10 cellular contexts compared by ENCODE assay signal in genomic region chr1:232084584-232085223, GRCh38.
DNase-seq lines count a peak whose midpoint lies in the region; ATAC-seq and TF ChIP-seq lines count a peak whose summit lies in the region.
"Had no signal": no experiment of that assay in that cellular context is flagged by ENCODE, and none has a peak within 500 bp of the region (broad histone marks: within the 10 kb centered on the region; RNA-seq: fewer than 3 reads in every experiment).

No MANE protein-coding gene starts in this region.

- no peak for TF ChIP-seq CTCF in foreskin fibroblast (IDR thresholded peaks at IDR 0.05; ENCODE audit: low read depth, low read length)
- TF ChIP-seq CTCF in coronary artery (IDR thresholded peaks at IDR 0.05) = no peak

- DNase-seq in HT1080 (ENCODE audit: low read depth) (peak; percentile 8), SW480 (ENCODE audit: low spot score) (peak; percentile 25), foreskin fibroblast (peak; percentile 1 to 17), neuronal stem cell (ENCODE audit: low spot score) (peak; percentile 17), coronary artery (ENCODE audit: low spot score) (no peak), retina (no peak)
- DNase-seq in stimulated activated CD4-positive, alpha-beta T cell treated with anti-CD3 and anti-CD28 coated beads, Interleukin-2, amount 100 ng/mL, for 24 hours = no peak
- DNase-seq: foreskin melanocyte, NCI-H446 had no signal

- no peak for ATAC-seq in GM19452 (IDR thresholded peaks at IDR 0.05; ENCODE audit: unreplicated experiment)

- H3K4ac ChIP-seq in neuronal stem cell (ENCODE audit: low read length) = no peak overlapping the region

- no peak overlapping the region for H2BK120ac ChIP-seq in neuronal stem cell (ENCODE audit: low read depth, low read length)

- H2AK5ac ChIP-seq in neuronal stem cell (ENCODE audit: low read depth, low read length) = no peak overlapping the region

- no peaks in the 10 kb centered on the region for H3K27me3 ChIP-seq in neuronal stem cell (ENCODE audit: control insufficient read depth in 3 of 3, insufficient read depth in 3 of 3, low read depth in 1 of 3, low read length in 3 of 3)

- H3K27ac ChIP-seq in neuronal stem cell (replicated peaks; ENCODE audit: low read length) (no peak overlapping the region), coronary artery (no peak overlapping the region)

- H3K4me2 ChIP-seq in neuronal stem cell (ENCODE audit: insufficient read depth, low read length, poor library complexity, severe bottlenecking) = no peak overlapping the region

- H2AFZ ChIP-seq in neuronal stem cell (ENCODE audit: low read length) = peak overlapping the region; percentile 2

- no peak overlapping the region for H3K23ac ChIP-seq in neuronal stem cell (ENCODE audit: low read depth, low read length, poor library complexity)

- no peak overlapping the region for H3K18ac ChIP-seq in neuronal stem cell (ENCODE audit: low read length)

- H2BK12ac ChIP-seq in neuronal stem cell (ENCODE audit: low read length) = no peak overlapping the region

- WGBS in neuronal stem cell (ENCODE audit: extremely low coverage in 2 of 2, insufficient read length in 2 of 2, insufficient replicate concordance in 1 of 2), 2 donors = no CpG with 5 or more reads among the region's 6 CpGs

- H3K36me3 ChIP-seq in neuronal stem cell (replicated peaks in 1 of 2; ENCODE audit: control insufficient read depth in 2 of 2, insufficient read depth in 2 of 2, low read length in 2 of 2) = no peaks in the 10 kb centered on the region

- no peak overlapping the region for H4K8ac ChIP-seq in neuronal stem cell (ENCODE audit: low read depth, low read length)

- no peak overlapping the region for H3K4me3 ChIP-seq in foreskin fibroblast (ENCODE audit: low read depth in 1 of 2, low read length in 2 of 2)
- no peak overlapping the region for H3K4me3 ChIP-seq in neuronal stem cell (ENCODE audit: low read length in 2 of 2)
- no peak overlapping the region for H3K4me3 ChIP-seq in coronary artery

- H3K14ac ChIP-seq in neuronal stem cell (ENCODE audit: low read length) = no peak overlapping the region

- no peak overlapping the region for H2BK5ac ChIP-seq in neuronal stem cell (ENCODE audit: low read length)

- no peaks in the 10 kb centered on the region for H3K9me3 ChIP-seq in neuronal stem cell (replicated peaks in 1 of 2; ENCODE audit: control insufficient read depth in 2 of 2, insufficient read depth in 1 of 2, low read depth in 1 of 2, low read length in 2 of 2)

- H3K4me1 ChIP-seq in neuronal stem cell (ENCODE audit: control insufficient read depth in 2 of 2, insufficient read depth in 1 of 2, low read depth in 1 of 2, low read length in 2 of 2) = peaks cover 0 to 3% of the 10 kb centered on the region in 2 donors

- H3K9ac ChIP-seq in neuronal stem cell (ENCODE audit: low read depth, low read length, poor library complexity) = no peak overlapping the region

- H4K91ac ChIP-seq in neuronal stem cell (ENCODE audit: low read depth, low read length, poor library complexity) = no peak overlapping the region

- no peak overlapping the region for H2BK15ac ChIP-seq in neuronal stem cell (ENCODE audit: low read length)

- no peaks in the 10 kb centered on the region for H3K79me1 ChIP-seq in neuronal stem cell (ENCODE audit: low read depth, low read length)

Comparison
In these comparisons a context has a peak if more than half of its experiments do, and no peak if none do; other contexts are left out.
1. DNase-seq: peak in HT1080 (single experiment), SW480 (single experiment), foreskin fibroblast (2 of 2) and neuronal stem cell (single experiment); none in stimulated activated CD4-positive, alpha-beta T cell treated with anti-CD3 and anti-CD28 coated beads, Interleukin-2, amount 100 ng/mL, for 24 hours (0 of 2), coronary artery (single experiment) and retina (single experiment).